In the genomic region with DNA sequence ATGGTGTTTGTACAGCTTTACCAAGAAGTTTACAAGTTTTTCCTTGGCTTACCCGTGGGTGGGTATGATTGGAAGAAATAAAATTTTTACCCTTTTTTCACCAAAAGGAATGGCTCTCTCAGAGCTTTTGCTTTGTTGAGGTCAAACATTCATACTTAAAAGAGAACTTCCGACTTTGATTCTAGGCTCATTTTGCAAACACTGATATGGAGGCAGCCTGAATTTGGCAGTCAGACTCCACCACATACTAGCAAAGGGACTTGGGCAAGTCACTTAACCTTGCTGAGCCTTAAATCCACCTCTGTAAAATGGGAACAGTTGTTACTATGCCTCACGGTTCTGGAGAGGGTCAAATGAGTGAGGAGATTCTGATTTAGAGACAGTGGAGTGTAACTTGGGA, we compare ENCODE assay signal across 40 cellular contexts.
"Had no signal": no experiment of that assay in that cellular context is flagged by ENCODE, and none has a peak within 500 bp of the region (broad histone marks: within the 10 kb centered on the region; RNA-seq: fewer than 3 reads in every experiment).

No MANE protein-coding gene starts in this region.

- H3K4me1 Mint-ChIP-seq: activated naive CD4-positive, alpha-beta T cell treated with anti-CD3 and anti-CD28 coated beads, Interleukin-2, amount 10 ng/mL, durations not matched to agents 7 days and 5 days; activated naive CD4-positive, alpha-beta T cell treated with anti-CD3 and anti-CD28 coated beads, Interleukin-2, amount 50 U/mL, for 24 hours; activated naive CD8-positive, alpha-beta T cell treated with anti-CD3 and anti-CD28 coated beads for 36 hours; activated naive CD8-positive, alpha-beta T cell treated with anti-CD3 and anti-CD28 coated beads, Interleukin-2, amount 10 ng/mL, durations not matched to agents 7 days and 5 days; activated naive CD8-positive, alpha-beta T cell treated with anti-CD3 and anti-CD28 coated beads, Interleukin-2, amount 50 U/mL, for 24 hours; brain; central memory CD8-positive, alpha-beta T cell had no signal

- H3K27me3 ChIP-seq: adrenal gland, ascending aorta, body of pancreas, breast epithelium, cardiac muscle cell had no signal

- H3K36me3 ChIP-seq: adrenal gland, ascending aorta, brain microvascular endothelial cell, breast epithelium, cardiac muscle cell had no signal

- H3K4me3 ChIP-seq: adrenal gland, ascending aorta, body of pancreas, breast epithelium, cardiac muscle cell had no signal

- H3K9me3 Mint-ChIP-seq: activated naive CD4-positive, alpha-beta T cell treated with anti-CD3 and anti-CD28 coated beads for 36 hours; activated naive CD4-positive, alpha-beta T cell treated with anti-CD3 and anti-CD28 coated beads, Interleukin-2, amount 10 ng/mL, durations not matched to agents 7 days and 5 days; activated naive CD4-positive, alpha-beta T cell treated with anti-CD3 and anti-CD28 coated beads, Interleukin-2, amount 50 U/mL, for 24 hours; activated naive CD4-positive, alpha-beta T cell treated with anti-CD3 and anti-CD28 coated beads, Interleukin-2, amount 50 U/mL, for 72 hours; activated naive CD8-positive, alpha-beta T cell treated with anti-CD3 and anti-CD28 coated beads for 36 hours; activated naive CD8-positive, alpha-beta T cell treated with anti-CD3 and anti-CD28 coated beads, Interleukin-2, amount 10 ng/mL, durations not matched to agents 7 days and 5 days; activated naive CD8-positive, alpha-beta T cell treated with anti-CD3 and anti-CD28 coated beads, Interleukin-2, amount 50 U/mL, for 24 hours; activated T-cell treated with anti-CD3 and anti-CD28 coated beads, Interleukin-2, amount 50 U/mL, for 24 hours; activated T-cell treated with anti-CD3 and anti-CD28 coated beads, Interleukin-2, amount 50 U/mL, for 4 hours; activated T-cell treated with anti-CD3 and anti-CD28 coated beads, Interleukin-2, amount 50 U/mL, for 72 hours; activated T-helper 1 cell treated with anti-CD3 and anti-CD28 coated beads, Interleukin-12 subunit alpha, Interleukin-12 subunit beta, Interleukin-2, Interleukin-4 antibody, amounts not matched to agents 30 ng/mL and 10 ng/mL and 1 ng/mL, durations not matched to agents 14 hours and 24 hours and 36 hours; activated T-helper 17 cell treated with anti-CD3 and anti-CD28 coated beads, Interleukin-2, amount 50 U/mL, for 72 hours; activated T-helper 2 cell treated with anti-CD3 and anti-CD28 coated beads, Interferon-gamma antibody, Interleukin-2, Interleukin-4, amounts not matched to agents 10 μg/mL and 5 μg/mL and 100 μg/mL, durations not matched to agents 14 hours and 24 hours and 36 hours; brain; central memory CD8-positive, alpha-beta T cell had no signal

- FAIRE-seq: astrocyte, bronchial epithelial cell had no signal

- H3K4me3 Mint-ChIP-seq: activated naive CD4-positive, alpha-beta T cell treated with anti-CD3 and anti-CD28 coated beads for 36 hours; activated naive CD4-positive, alpha-beta T cell treated with anti-CD3 and anti-CD28 coated beads, Interleukin-2, amount 10 ng/mL, durations not matched to agents 7 days and 5 days; activated naive CD4-positive, alpha-beta T cell treated with anti-CD3 and anti-CD28 coated beads, Interleukin-2, amount 50 U/mL, for 24 hours; activated naive CD8-positive, alpha-beta T cell; activated naive CD8-positive, alpha-beta T cell treated with anti-CD3 and anti-CD28 coated beads for 36 hours; activated naive CD8-positive, alpha-beta T cell treated with anti-CD3 and anti-CD28 coated beads, Interleukin-2, amount 10 ng/mL, durations not matched to agents 7 days and 5 days; activated naive CD8-positive, alpha-beta T cell treated with anti-CD3 and anti-CD28 coated beads, Interleukin-2, amount 50 U/mL, for 24 hours; activated T-cell treated with anti-CD3 and anti-CD28 coated beads, Interleukin-2, amount 50 U/mL, for 24 hours; activated T-cell treated with anti-CD3 and anti-CD28 coated beads, Interleukin-2, amount 50 U/mL, for 4 hours; activated T-cell treated with anti-CD3 and anti-CD28 coated beads, Interleukin-2, amount 50 U/mL, for 72 hours; activated T-helper 1 cell treated with anti-CD3 and anti-CD28 coated beads, Interleukin-12 subunit alpha, Interleukin-12 subunit beta, Interleukin-2, Interleukin-4 antibody, amounts not matched to agents 30 ng/mL and 10 ng/mL and 1 ng/mL, durations not matched to agents 14 hours and 24 hours and 36 hours; activated T-helper 17 cell treated with anti-CD3 and anti-CD28 coated beads, Interleukin-2, amount 50 U/mL, for 72 hours; brain; central memory CD8-positive, alpha-beta T cell had no signal

- H3K36me3 Mint-ChIP-seq: activated naive CD4-positive, alpha-beta T cell treated with anti-CD3 and anti-CD28 coated beads, Interleukin-2, amount 10 ng/mL, durations not matched to agents 7 days and 5 days; activated naive CD4-positive, alpha-beta T cell treated with anti-CD3 and anti-CD28 coated beads, Interleukin-2, amount 50 U/mL, for 24 hours; activated naive CD4-positive, alpha-beta T cell treated with anti-CD3 and anti-CD28 coated beads, Interleukin-2, amount 50 U/mL, for 72 hours; activated naive CD8-positive, alpha-beta T cell; activated naive CD8-positive, alpha-beta T cell treated with anti-CD3 and anti-CD28 coated beads for 36 hours; activated naive CD8-positive, alpha-beta T cell treated with anti-CD3 and anti-CD28 coated beads, Interleukin-2, amount 10 ng/mL, durations not matched to agents 7 days and 5 days; brain had no signal

- H3K27me3 Mint-ChIP-seq: activated naive CD4-positive, alpha-beta T cell treated with anti-CD3 and anti-CD28 coated beads, Interleukin-2, amount 50 U/mL, for 24 hours; activated naive CD8-positive, alpha-beta T cell had no signal

- H3K27ac Mint-ChIP-seq: activated naive CD4-positive, alpha-beta T cell treated with anti-CD3 and anti-CD28 coated beads for 36 hours; activated naive CD4-positive, alpha-beta T cell treated with anti-CD3 and anti-CD28 coated beads, Interleukin-2, amount 10 ng/mL, durations not matched to agents 7 days and 5 days; activated naive CD4-positive, alpha-beta T cell treated with anti-CD3 and anti-CD28 coated beads, Interleukin-2, amount 50 U/mL, for 24 hours; activated naive CD4-positive, alpha-beta T cell treated with anti-CD3 and anti-CD28 coated beads, Interleukin-2, amount 50 U/mL, for 72 hours; activated naive CD8-positive, alpha-beta T cell; activated naive CD8-positive, alpha-beta T cell treated with anti-CD3 and anti-CD28 coated beads for 36 hours; activated naive CD8-positive, alpha-beta T cell treated with anti-CD3 and anti-CD28 coated beads, Interleukin-2, amount 10 ng/mL, durations not matched to agents 7 days and 5 days; activated naive CD8-positive, alpha-beta T cell treated with anti-CD3 and anti-CD28 coated beads, Interleukin-2, amount 50 U/mL, for 24 hours; activated T-cell treated with anti-CD3 and anti-CD28 coated beads, Interleukin-2, amount 50 U/mL, for 24 hours; activated T-cell treated with anti-CD3 and anti-CD28 coated beads, Interleukin-2, amount 50 U/mL, for 72 hours; activated T-helper 1 cell treated with anti-CD3 and anti-CD28 coated beads, Interleukin-12 subunit alpha, Interleukin-12 subunit beta, Interleukin-2, Interleukin-4 antibody, amounts not matched to agents 30 ng/mL and 10 ng/mL and 1 ng/mL, durations not matched to agents 14 hours and 24 hours and 36 hours; activated T-helper 17 cell treated with anti-CD3 and anti-CD28 coated beads, Interleukin-2, amount 50 U/mL, for 72 hours; activated T-helper 2 cell treated with anti-CD3 and anti-CD28 coated beads, Interferon-gamma antibody, Interleukin-2, Interleukin-4, amounts not matched to agents 10 μg/mL and 5 μg/mL and 100 μg/mL, durations not matched to agents 14 hours and 24 hours and 36 hours; brain had no signal

- H3K4me1 ChIP-seq: adrenal gland, ascending aorta, breast epithelium had no signal

- DNase-seq: activated effector memory CD4-positive, alpha-beta T cell treated with anti-CD3 and anti-CD28 coated beads, Interleukin-2, amount 50 U/mL, for 16 hours; activated effector memory CD4-positive, alpha-beta T cell treated with Interleukin-2 at 50 U/mL for 16 hours; activated gamma-delta T cell; activated gamma-delta T cell treated with Interleukin-2 at 50 U/mL for 16 hours; activated naive CD4-positive, alpha-beta T cell; activated naive CD4-positive, alpha-beta T cell treated with anti-CD3 and anti-CD28 coated beads for 36 hours; activated naive CD4-positive, alpha-beta T cell treated with anti-CD3 and anti-CD28 coated beads, Interleukin-2, amount 10 ng/mL, durations not matched to agents 7 days and 5 days; activated naive CD4-positive, alpha-beta T cell treated with anti-CD3 and anti-CD28 coated beads, Interleukin-2, amount 50 U/mL, for 16 hours; activated naive CD4-positive, alpha-beta T cell treated with Interleukin-2 at 50 U/mL for 16 hours; activated naive CD8-positive, alpha-beta T cell treated with anti-CD3 and anti-CD28 coated beads for 36 hours; activated naive CD8-positive, alpha-beta T cell treated with anti-CD3 and anti-CD28 coated beads, Interleukin-2, amount 10 ng/mL, durations not matched to agents 7 days and 5 days; activated naive CD8-positive, alpha-beta T cell treated with anti-CD3 and anti-CD28 coated beads, Interleukin-2, amount 50 U/mL, for 24 hours; activated T-cell treated with anti-CD3 and anti-CD28 coated beads, Interleukin-2, amount 50 U/mL, for 1 hour; activated T-cell treated with anti-CD3 and anti-CD28 coated beads, Interleukin-2, amount 50 U/mL, for 24 hours; activated T-cell treated with anti-CD3 and anti-CD28 coated beads, Interleukin-2, amount 50 U/mL, for 4 hours; activated T-cell treated with anti-CD3 and anti-CD28 coated beads, Interleukin-2, amount 50 U/mL, for 48 hours; activated T-cell treated with anti-CD3 and anti-CD28 coated beads, Interleukin-2, amount 50 U/mL, for 72 hours; adrenal gland; amniotic stem cell; amygdala; anterior cingulate cortex; aorta; body of pancreas; brain microvascular endothelial cell; caudate nucleus; central memory CD4-positive, alpha-beta T cell; cerebellar nuclear complex had no signal

- H3K27ac ChIP-seq: adrenal gland, ascending aorta, body of pancreas, brain microvascular endothelial cell, breast epithelium, cardiac muscle cell had no signal

- H3K9me3 ChIP-seq: adrenal gland, ascending aorta, body of pancreas, breast epithelium had no signal

- ATAC-seq: activated naive CD4-positive, alpha-beta T cell treated with anti-CD3 and anti-CD28 coated beads, Interleukin-2, amount 50 U/mL, for 72 hours; activated naive CD8-positive, alpha-beta T cell treated with anti-CD3 and anti-CD28 coated beads, Interleukin-2, amount 50 U/mL, for 24 hours; activated T-cell treated with anti-CD3 and anti-CD28 coated beads, Interleukin-2, amount 50 U/mL, for 4 hours; activated T-cell treated with anti-CD3 and anti-CD28 coated beads, Interleukin-2, amount 50 U/mL, for 72 hours; activated T-helper 17 cell treated with anti-CD3 and anti-CD28 coated beads, Interleukin-2, amount 50 U/mL, for 72 hours; body of pancreas had no signal
